7 cellular contexts compared by ENCODE assay signal in genomic region chr16:20421748-20422147, GRCh38. TPM values are rescaled to one million over a fixed set of nuclear protein-coding genes. Genes with fewer than 3 reads are reported as not detected.
"Had no signal": no experiment of that assay in that cellular context is flagged by ENCODE, and none has a peak within 500 bp of the region (broad histone marks: within the 10 kb centered on the region; RNA-seq: fewer than 3 reads in every experiment).

No MANE protein-coding gene starts in this region.

RNA-seq across cellular contexts. Expression of gene ACSM5, which starts 12.4 kb away (rescaled TPM):
- total RNA-seq: GM23248, GM23338, H1, H7, H9, HFFc6 had no signal
- polyA plus RNA-seq: GM23248, GM23338, H1 had no signal

RNA-seq across cellular contexts. Expression of gene PDILT, which starts 17.2 kb away (rescaled TPM):
- total RNA-seq: GM23248, GM23338, H1, H4, H7, H9, HFFc6 had no signal
- polyA plus RNA-seq: GM23248, GM23338, H1 had no signal

RNA-seq across cellular contexts. Expression of gene ACSM2A, which starts 29.6 kb away (rescaled TPM):
- total RNA-seq: GM23248, GM23338, H1, H4, H7, H9, HFFc6 had no signal
- polyA plus RNA-seq: GM23248, GM23338, H1 had no signal
